In genomic region chr4:159289682-159290081, GRCh38 we compare ENCODE assay signal across 27 cellular contexts.
"Had no signal": no experiment of that assay in that cellular context is flagged by ENCODE, and none has a peak within 500 bp of the region (broad histone marks: within the 10 kb centered on the region; RNA-seq: fewer than 3 reads in every experiment).

No MANE protein-coding gene starts in this region.

- H3K9ac ChIP-seq: KMS-11 had no signal

- H3K27ac ChIP-seq: ascending aorta, KMS-11, Peyer's patch, RWPE1 had no signal

- H3K27me3 ChIP-seq: ascending aorta, Peyer's patch had no signal

- H3K27ac Mint-ChIP-seq: activated B cell treated with CpG ODN at 0.5 μM for 24 hours; activated CD4-positive, alpha-beta T cell treated with anti-CD3 and anti-CD28 coated beads, Interleukin-2, amount 10 ng/mL, durations not matched to agents 24 days and 14 days; activated CD8-positive, alpha-beta memory T cell treated with anti-CD3 and anti-CD28 coated beads, Interleukin-2, amount 10 ng/mL, durations not matched to agents 7 days and 5 days; activated naive CD8-positive, alpha-beta T cell treated with anti-CD3 and anti-CD28 coated beads, Interleukin-2, amount 50 U/mL, for 24 hours; activated T-cell treated with anti-CD3 and anti-CD28 coated beads, Interleukin-2, amount 50 U/mL, for 24 hours had no signal

- H3K9me3 Mint-ChIP-seq: activated B cell treated with CpG ODN at 0.5 μM for 24 hours; activated CD4-positive, alpha-beta T cell treated with anti-CD3 and anti-CD28 coated beads, Interleukin-2, amount 10 ng/mL, durations not matched to agents 24 days and 14 days; activated naive CD4-positive, alpha-beta T cell treated with anti-CD3 and anti-CD28 coated beads, Interleukin-2, amount 50 U/mL, for 72 hours; activated naive CD8-positive, alpha-beta T cell treated with anti-CD3 and anti-CD28 coated beads, Interleukin-2, amount 50 U/mL, for 24 hours; activated T-cell treated with anti-CD3 and anti-CD28 coated beads, Interleukin-2, amount 50 U/mL, for 24 hours had no signal

- H3K4me3 ChIP-seq: ascending aorta, Peyer's patch had no signal

- FAIRE-seq: TTC549 had no signal

- ATAC-seq: activated CD8-positive, alpha-beta memory T cell treated with anti-CD3 and anti-CD28 coated beads, Interleukin-2, amount 10 ng/mL, durations not matched to agents 7 days and 5 days; activated naive CD4-positive, alpha-beta T cell treated with anti-CD3 and anti-CD28 coated beads, Interleukin-2, amount 50 U/mL, for 72 hours; activated naive CD8-positive, alpha-beta T cell treated with anti-CD3 and anti-CD28 coated beads, Interleukin-2, amount 50 U/mL, for 24 hours had no signal

- H3K36me3 Mint-ChIP-seq: activated naive CD4-positive, alpha-beta T cell treated with anti-CD3 and anti-CD28 coated beads, Interleukin-2, amount 50 U/mL, for 72 hours had no signal

- H3K4me2 ChIP-seq: KMS-11 had no signal

- H3K9me3 ChIP-seq: ascending aorta, Peyer's patch had no signal

- H3K4me1 Mint-ChIP-seq: activated B cell treated with CpG ODN at 0.5 μM for 24 hours; activated naive CD8-positive, alpha-beta T cell treated with anti-CD3 and anti-CD28 coated beads, Interleukin-2, amount 50 U/mL, for 24 hours had no signal

- H3K27me3 Mint-ChIP-seq: activated B cell treated with CpG ODN at 0.5 μM for 24 hours; activated CD4-positive, alpha-beta T cell treated with anti-CD3 and anti-CD28 coated beads, Interleukin-2, amount 10 ng/mL, durations not matched to agents 24 days and 14 days; activated CD8-positive, alpha-beta memory T cell treated with anti-CD3 and anti-CD28 coated beads, Interleukin-2, amount 10 ng/mL, durations not matched to agents 7 days and 5 days; activated naive CD8-positive, alpha-beta T cell treated with anti-CD3 and anti-CD28 coated beads, Interleukin-2, amount 50 U/mL, for 24 hours; activated T-cell treated with anti-CD3 and anti-CD28 coated beads, Interleukin-2, amount 50 U/mL, for 24 hours; brain had no signal

- DNase-seq: activated B cell treated with CpG ODN at 0.5 μM for 24 hours; activated CD4-positive, alpha-beta T cell treated with anti-CD3 and anti-CD28 coated beads for 1 hour; activated CD4-positive, alpha-beta T cell treated with anti-CD3 and anti-CD28 coated beads, Interleukin-2, amount 10 ng/mL, durations not matched to agents 24 days and 14 days; activated CD4-positive, alpha-beta T cell treated with anti-CD3 and anti-CD28 coated beads, Interleukin-2, amount 50 U/mL, for 48 hours; activated CD8-positive, alpha-beta memory T cell treated with anti-CD3 and anti-CD28 coated beads, Interleukin-2, amount 10 ng/mL, durations not matched to agents 7 days and 5 days; activated effector memory CD4-positive, alpha-beta T cell treated with anti-CD3 and anti-CD28 coated beads, Interleukin-2, amount 50 U/mL, for 16 hours; activated naive CD4-positive, alpha-beta T cell treated with Interleukin-2 at 50 U/mL for 16 hours; activated naive CD8-positive, alpha-beta T cell treated with anti-CD3 and anti-CD28 coated beads, Interleukin-2, amount 50 U/mL, for 24 hours; activated T-cell treated with anti-CD3 and anti-CD28 coated beads, Interleukin-2, amount 50 U/mL, for 24 hours; amniotic stem cell; NCI-H1092; NCI-H1417; NCI-H2029; NCI-H2107; NCI-H2171 treated with DMSO at 0.1 percent for 48 hours; NCI-H345; NCI-H510A treated with DMSO at 0.1 percent for 48 hours; Peyer's patch; SIG-M5; T-helper 2 cell; T1000 had no signal

- H3K36me3 ChIP-seq: ascending aorta, Peyer's patch had no signal

- H3K4me3 Mint-ChIP-seq: activated B cell treated with CpG ODN at 0.5 μM for 24 hours; activated CD4-positive, alpha-beta T cell treated with anti-CD3 and anti-CD28 coated beads, Interleukin-2, amount 10 ng/mL, durations not matched to agents 24 days and 14 days; activated CD8-positive, alpha-beta memory T cell treated with anti-CD3 and anti-CD28 coated beads, Interleukin-2, amount 10 ng/mL, durations not matched to agents 7 days and 5 days; activated naive CD8-positive, alpha-beta T cell treated with anti-CD3 and anti-CD28 coated beads, Interleukin-2, amount 50 U/mL, for 24 hours; activated T-cell treated with anti-CD3 and anti-CD28 coated beads, Interleukin-2, amount 50 U/mL, for 24 hours; brain had no signal

- H3K4me1 ChIP-seq: Peyer's patch had no signal
